In the genomic region with DNA sequence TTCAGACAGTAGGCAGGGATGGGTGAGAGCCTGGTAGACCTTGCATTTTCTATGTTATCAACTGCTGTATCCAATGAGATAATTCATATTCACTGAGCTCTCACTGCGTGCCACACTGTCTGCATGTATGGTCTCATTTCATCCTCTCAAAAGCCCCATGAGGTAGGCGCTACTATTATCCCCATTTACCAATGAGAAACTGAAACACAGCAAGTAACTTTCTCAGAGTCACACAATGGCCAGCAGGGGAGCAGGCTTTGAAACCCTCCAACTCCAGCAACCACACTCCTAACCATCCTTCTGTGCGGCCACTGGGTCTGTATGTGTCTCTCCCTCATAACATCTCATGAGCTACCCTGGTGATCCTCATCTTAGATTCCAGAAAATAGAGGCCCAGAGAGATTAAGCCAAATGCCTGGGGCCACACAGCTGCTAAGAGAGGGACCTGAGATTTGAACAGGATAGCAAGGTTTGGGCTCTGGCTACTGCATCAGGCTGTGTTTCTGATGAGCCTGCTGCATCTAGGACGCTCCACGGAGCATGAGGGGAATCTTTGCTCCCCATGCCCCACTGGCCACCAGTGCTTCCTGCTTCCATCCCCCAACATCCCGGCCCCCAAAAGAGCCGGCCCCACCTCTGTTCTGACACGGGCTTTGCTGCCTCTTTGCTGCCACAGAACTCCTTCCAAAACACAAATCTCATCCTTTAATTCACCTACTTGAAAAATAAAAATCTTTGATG, we compare ENCODE assay signal across 9 cellular contexts. TPM values are rescaled to one million over a fixed set of nuclear protein-coding genes. Genes with fewer than 3 reads are reported as not detected.
DNase-seq lines count a peak whose midpoint lies in the region; ATAC-seq and TF ChIP-seq lines count a peak whose summit lies in the region.
"Had no signal": no experiment of that assay in that cellular context is flagged by ENCODE, and none has a peak within 500 bp of the region (broad histone marks: within the 10 kb centered on the region; RNA-seq: fewer than 3 reads in every experiment).

No MANE protein-coding gene starts in this region.

- no peak overlapping the region for H3K27ac ChIP-seq in cardiac muscle cell
- no peak overlapping the region for H3K27ac ChIP-seq in aorta (ENCODE audit: low read depth in 1 of 2, low read length in 2 of 2)
- no peak overlapping the region for H3K27ac ChIP-seq in smooth muscle cell (ENCODE audit: low read depth)

- TF ChIP-seq CTCF in cardiac muscle cell (IDR thresholded peaks at IDR 0.05; ENCODE audit: low read depth, low read length): peak; percentile 30
- no peak for TF ChIP-seq CTCF in smooth muscle cell (IDR thresholded peaks at IDR 0.05; ENCODE audit: borderline replicate concordance, insufficient read depth, poor library complexity, severe bottlenecking)

- H2AFZ ChIP-seq in smooth muscle cell (ENCODE audit: low read depth): no peak overlapping the region

- no peaks in the 10 kb centered on the region for H3K27me3 Mint-ChIP-seq in T-helper 1 cell treated with Interleukin-12 subunit alpha and Interleukin-12 subunit beta and Interleukin-4 antibody, amounts not matched to agents 30 μg/mL and 1 μg/mL, for 36 hours (ENCODE audit: low read depth)

- peaks cover 70% of the 10 kb centered on the region for H3K36me3 Mint-ChIP-seq in T-helper 1 cell treated with Interleukin-12 subunit alpha and Interleukin-12 subunit beta and Interleukin-4 antibody, amounts not matched to agents 30 μg/mL and 1 μg/mL, for 36 hours (ENCODE audit: low read depth)

- intact Hi-C loops in cardiac septum (cut with DNase I): loop anchor here (2.0 to 5.0 kb wide), 2 partner anchors 160 to 199 kb away; no protein-coding TSS in a partner anchor
- intact Hi-C loops in aorta (cut with DNase I): loop anchor here in 1 of 2 donors (2.0 to 10.0 kb wide), 2 partner anchors 117 to 159 kb away; a partner anchor contains a TSS

- H3K4me1 ChIP-seq in cardiac muscle cell (ENCODE audit: low read depth) (peaks cover 16% of the 10 kb centered on the region), aorta (ENCODE audit: control insufficient read depth in 1 of 2, insufficient read depth in 2 of 2, low read length in 2 of 2) (no peaks in the 10 kb centered on the region), smooth muscle cell (ENCODE audit: low read depth) (no peaks in the 10 kb centered on the region)

- WGBS in aorta, 2 donors: 75 to 86% methylated on average over 8 of the region's 8 CpGs
- WGBS in smooth muscle cell (ENCODE audit: low lambda C conversion rate): 88% methylated on average over 8 of the region's 8 CpGs

- peaks cover 74% of the 10 kb centered on the region for H3K4me1 Mint-ChIP-seq in T-helper 1 cell treated with Interleukin-12 subunit alpha and Interleukin-12 subunit beta and Interleukin-4 antibody, amounts not matched to agents 30 μg/mL and 1 μg/mL, for 36 hours (ENCODE audit: low read depth)

- H3K36me3 ChIP-seq in cardiac muscle cell: no peaks in the 10 kb centered on the region
- H3K36me3 ChIP-seq in aorta (ENCODE audit: control insufficient read depth in 1 of 2, insufficient read depth in 2 of 2, low read length in 1 of 2): no peaks in the 10 kb centered on the region
- no peaks in the 10 kb centered on the region for H3K36me3 ChIP-seq in smooth muscle cell (ENCODE audit: low read depth)

- H3K4me2 ChIP-seq in smooth muscle cell: no peak overlapping the region

- H3K9me3 Mint-ChIP-seq in T-helper 1 cell treated with Interleukin-12 subunit alpha and Interleukin-12 subunit beta and Interleukin-4 antibody, amounts not matched to agents 30 μg/mL and 1 μg/mL, for 36 hours: no peaks in the 10 kb centered on the region

- ATAC-seq in aorta (ENCODE audit: low FRiP score) (no peak), HG02759 (IDR thresholded peaks at IDR 0.05; ENCODE audit: unreplicated experiment) (no peak)

- peak overlapping the region; percentile 92 for H3K4me3 Mint-ChIP-seq in T-helper 1 cell treated with Interleukin-12 subunit alpha and Interleukin-12 subunit beta and Interleukin-4 antibody, amounts not matched to agents 30 μg/mL and 1 μg/mL, for 36 hours

- H3K9ac ChIP-seq in smooth muscle cell (ENCODE audit: low read depth): no peak overlapping the region

- H3F3A ChIP-seq in smooth muscle cell (ENCODE audit: low read depth): no peaks in the 10 kb centered on the region

- H4K20me1 ChIP-seq in smooth muscle cell (ENCODE audit: low read depth): no peaks in the 10 kb centered on the region

- H3K9me3 ChIP-seq in cardiac muscle cell (ENCODE audit: low read depth): no peaks in the 10 kb centered on the region
- H3K9me3 ChIP-seq in aorta (ENCODE audit: control insufficient read depth, low read length): no peaks in the 10 kb centered on the region
- H3K9me3 ChIP-seq in smooth muscle cell (replicated peaks; ENCODE audit: low read depth): no peaks in the 10 kb centered on the region
- H3K9me3 ChIP-seq: Caco-2 had no signal

- no peaks in the 10 kb centered on the region for H3K79me2 ChIP-seq in smooth muscle cell (ENCODE audit: low read depth)

- H3K27ac Mint-ChIP-seq in T-helper 1 cell treated with Interleukin-12 subunit alpha and Interleukin-12 subunit beta and Interleukin-4 antibody, amounts not matched to agents 30 μg/mL and 1 μg/mL, for 36 hours: peak overlapping the region; percentile 93

- H3K4me3 ChIP-seq in cardiac muscle cell (no peak overlapping the region), aorta (ENCODE audit: low read length in 2 of 2) (no peak overlapping the region), smooth muscle cell (no peak overlapping the region)

- no peak for DNase-seq in cardiac muscle cell (ENCODE audit: low read depth in 1 of 2, low spot score in 1 of 2)
- no peak for DNase-seq in cardiac septum (ENCODE audit: low spot score)
- peak; percentile 25 for DNase-seq in effector CD8-positive, alpha-beta T cell (lab: John Stamatoyannopoulos, UW)
- peak; percentile 39 to 51 for DNase-seq in aorta
- DNase-seq in smooth muscle cell (lab: John Stamatoyannopoulos, UW; ENCODE audit: unreplicated experiment): no peak
- DNase-seq in Ammon's horn (ENCODE audit: low spot score): no peak

- no peaks in the 10 kb centered on the region for H3K27me3 ChIP-seq in cardiac muscle cell
- no peaks in the 10 kb centered on the region for H3K27me3 ChIP-seq in aorta (ENCODE audit: control insufficient read depth in 1 of 2, insufficient read depth in 2 of 2, low read length in 1 of 2)
- H3K27me3 ChIP-seq in smooth muscle cell (ENCODE audit: low read depth): no peaks in the 10 kb centered on the region

RNA-seq across cellular contexts. Expression of a gene that starts 3.2 kb away (rescaled TPM):
- 0.28 TPM in 1 of 2 replicates, not detected in the other for total RNA-seq in cardiac muscle cell
- polyA plus RNA-seq in cardiac muscle cell: 0.57 TPM in 1 of 2 replicates, not detected in the other
- total RNA-seq in cardiac septum: 0.32 TPM
- total RNA-seq in aorta: under 1 TPM; 0.62 to 0.84 TPM
- under 1 TPM; 0.08 to 0.13 TPM for polyA plus RNA-seq in aorta
- not detected in 2 replicates for total RNA-seq in smooth muscle cell
- not detected in 2 replicates for polyA plus RNA-seq in smooth muscle cell
- total RNA-seq: Caco-2 had no signal

Comparison
In these comparisons a context has a peak if more than half of its experiments do, and no peak if none do; other contexts are left out.
1. DNase-seq: peak in effector CD8-positive, alpha-beta T cell (single experiment) and aorta (2 of 2); none in cardiac muscle cell (0 of 2), cardiac septum (single experiment), smooth muscle cell (single experiment) and Ammon's horn (single experiment).